Comparison of ENCODE assay signal across 18 cellular contexts in genomic region chr4:10085828-10086505, GRCh38. TPM values are rescaled to one million over a fixed set of nuclear protein-coding genes. Genes with fewer than 3 reads are reported as not detected.
DNase-seq lines count a peak whose midpoint lies in the region; ATAC-seq, FAIRE-seq and TF ChIP-seq lines count a peak whose summit lies in the region.
"Had no signal": no experiment of that assay in that cellular context is flagged by ENCODE, and none has a peak within 500 bp of the region (broad histone marks: within the 10 kb centered on the region; RNA-seq: fewer than 3 reads in every experiment).

No MANE protein-coding gene starts in this region.

- no peaks in the 10 kb centered on the region for H3K27me3 Mint-ChIP-seq in progenitor cell of endocrine pancreas
- H3K27me3 Mint-ChIP-seq: natural killer cell treated with Interleukin-12 subunit alpha and Interleukin-12 subunit beta and Interleukin-15 and Interleukin-18, amount 100 ng/mL, for 72 hours had no signal

- peaks cover 17% of the 10 kb centered on the region for H3K4me1 Mint-ChIP-seq in progenitor cell of endocrine pancreas (ENCODE audit: low read depth)

- H3K27ac Mint-ChIP-seq in progenitor cell of endocrine pancreas: no peak overlapping the region

- TF ChIP-seq POLR2A in Peyer's patch (IDR thresholded peaks at IDR 0.05) (no peak), heart left ventricle (IDR thresholded peaks at IDR 0.05) (no peak)

- H3K4me3 ChIP-seq in Peyer's patch (no peak overlapping the region), heart left ventricle (no peak overlapping the region), psoas muscle (no peak overlapping the region)
- H3K4me3 ChIP-seq: BLaER1, tibial nerve had no signal

- H3K9me3 ChIP-seq in Peyer's patch (no peaks in the 10 kb centered on the region), heart left ventricle (no peaks in the 10 kb centered on the region), psoas muscle (no peaks in the 10 kb centered on the region)
- H3K9me3 ChIP-seq: BLaER1, tibial nerve had no signal

- H3K4me1 ChIP-seq in Peyer's patch (peaks cover 0 to 29% (median 4%) of the 10 kb centered on the region in 4 donors), heart left ventricle (peaks cover 0 to 54% (median 42%) of the 10 kb centered on the region in 12 donors), psoas muscle (peaks cover 44% of the 10 kb centered on the region)

- H3K27me3 ChIP-seq in Peyer's patch (no peaks in the 10 kb centered on the region), heart left ventricle (no peaks in the 10 kb centered on the region), psoas muscle (ENCODE audit: insufficient read depth in 3 of 3, low read length in 2 of 3) (no peaks in the 10 kb centered on the region)
- H3K27me3 ChIP-seq: BLaER1, tibial nerve had no signal

- DNase-seq in D721Med (ENCODE audit: insufficient read length, low spot score) (peak; percentile 6), Peyer's patch (peak in 2 of 3 donors; percentile 29 to 39), heart left ventricle (peak in 1 of 5 donors; percentile 4), psoas muscle (peak; percentile 1 to 39), HUDEP-2 (lab: John Stamatoyannopoulos, UW; ENCODE audit: unreplicated experiment in 76 of 76) (no peak), progenitor cell of endocrine pancreas (ENCODE audit: low spot score, unreplicated experiment) (no peak)
- DNase-seq: activated CD4-positive, alpha-beta T cell treated with anti-CD3 and anti-CD28 coated beads for 4 hours; amniotic stem cell; DMS 273 treated with DMSO at 0.1 percent for 48 hours; NCI-H2029 treated with DMSO at 0.1 percent for 48 hours; NCI-H524 had no signal

- 76 to 83% (median 82%) methylated on average over 22 to 23 of the region's 23 CpGs for WGBS in heart left ventricle, 4 donors
- 69 to 78% (median 71%) methylated on average over 23 of the region's 23 CpGs for WGBS in psoas muscle, 3 donors

- no peak for FAIRE-seq in D721Med (lab: Jason Lieb, UNC)
- FAIRE-seq: colon had no signal

- no peaks in the 10 kb centered on the region for H3K9me3 Mint-ChIP-seq in progenitor cell of endocrine pancreas (ENCODE audit: low read depth)
- H3K9me3 Mint-ChIP-seq: natural killer cell treated with Interleukin-12 subunit alpha and Interleukin-12 subunit beta and Interleukin-15 and Interleukin-18, amount 100 ng/mL, for 72 hours had no signal

- ATAC-seq in heart left ventricle (no peak), psoas muscle (no peak), GM18907 (IDR thresholded peaks at IDR 0.05; ENCODE audit: unreplicated experiment) (no peak), HG03159 (IDR thresholded peaks at IDR 0.05; ENCODE audit: unreplicated experiment) (no peak)
- ATAC-seq: HCT116 had no signal

- intact Hi-C loops in heart left ventricle (cut with DNase I) (no loop called here), psoas muscle (cut with DNase I) (no loop called here)

- peak overlapping the region in 1 of 4 donors; percentile 22 for H3K27ac ChIP-seq in Peyer's patch
- H3K27ac ChIP-seq in heart left ventricle: peak overlapping the region in 8 of 12 donors; percentile 3 to 78 (median 38)
- H3K27ac ChIP-seq in psoas muscle: peak overlapping the region; percentile 93
- H3K27ac ChIP-seq: BLaER1, tibial nerve had no signal

- H3K36me3 ChIP-seq in Peyer's patch (peaks cover 0 to 92% (median 0%) of the 10 kb centered on the region in 3 donors), heart left ventricle (peaks cover 3 to 100% (median 98%) of the 10 kb centered on the region in 9 donors), psoas muscle (ENCODE audit: insufficient read depth in 1 of 2, low read depth in 1 of 2) (peaks cover 34 to 99% of the 10 kb centered on the region in 2 donors)

- TF ChIP-seq CTCF in D721Med (IDR thresholded peaks at IDR 0.05; ENCODE audit: insufficient read depth, missing control alignments) (no peak), Peyer's patch (IDR thresholded peaks at IDR 0.05) (no peak), heart left ventricle (IDR thresholded peaks at IDR 0.05) (no peak), psoas muscle (IDR thresholded peaks at IDR 0.05) (no peak), progenitor cell of endocrine pancreas (IDR thresholded peaks at IDR 0.05; ENCODE audit: unreplicated experiment) (no peak)

- peaks cover 25% of the 10 kb centered on the region for H3K36me3 Mint-ChIP-seq in progenitor cell of endocrine pancreas (ENCODE audit: insufficient read depth)

- H3K4me3 Mint-ChIP-seq in progenitor cell of endocrine pancreas (ENCODE audit: low read depth): no peak overlapping the region
- H3K4me3 Mint-ChIP-seq: natural killer cell treated with Interleukin-12 subunit alpha and Interleukin-12 subunit beta and Interleukin-15 and Interleukin-18, amount 100 ng/mL, for 72 hours had no signal

RNA-seq across cellular contexts. Expression of gene WDR1, which starts 30.6 kb away (rescaled TPM):
- total RNA-seq in Peyer's patch (100 to 1,000 TPM; 170 to 192 (median 180) TPM), heart left ventricle (100 to 1,000 TPM; 113 to 299 (median 185) TPM), psoas muscle (100 to 1,000 TPM in 3 of 4 donors, 10 to 100 TPM in 1; 86.3 to 146 (median 118) TPM), progenitor cell of endocrine pancreas (191 and 200 TPM in 2 replicates)
- polyA plus RNA-seq in heart left ventricle (100 to 1,000 TPM in 1 of 2 donors, 10 to 100 TPM in 1; 76.1 to 279 TPM), psoas muscle (100 to 1,000 TPM in 1 of 3 donors, 10 to 100 TPM in 2; 55.6 to 273 (median 79.1) TPM)

Comparison
In these comparisons a context has a peak if more than half of its experiments do, and no peak if none do; other contexts are left out.
1. DNase-seq: peak in D721Med (single experiment), Peyer's patch (2 of 3) and psoas muscle (2 of 2); none in HUDEP-2 (0 of 76) and progenitor cell of endocrine pancreas (single experiment).